ENCODE assay signal across 18 cellular contexts in genomic region chr12:20508362-20508761, GRCh38.
DNase-seq lines count a peak whose midpoint lies in the region; ATAC-seq and TF ChIP-seq lines count a peak whose summit lies in the region.
"Had no signal": no experiment of that assay in that cellular context is flagged by ENCODE, and none has a peak within 500 bp of the region (broad histone marks: within the 10 kb centered on the region; RNA-seq: fewer than 3 reads in every experiment).

No MANE protein-coding gene starts in this region.

- H3K27ac ChIP-seq in breast epithelium (no peak overlapping the region), fibroblast of lung (ENCODE audit: insufficient read depth, low read length) (no peak overlapping the region)
- H3K27ac ChIP-seq in naive thymus-derived CD4-positive, alpha-beta T cell (ENCODE audit: low read depth, low read length), result no peak overlapping the region
- H3K27ac ChIP-seq: 22Rv1 had no signal

- H3K4me3 Mint-ChIP-seq in MCF 10A (ENCODE audit: unreplicated experiment) (no peak overlapping the region), endothelial cell (ENCODE audit: unreplicated experiment) (no peak overlapping the region)
- H3K4me3 Mint-ChIP-seq in naive thymus-derived CD4-positive, alpha-beta T cell, result no peak overlapping the region
- H3K4me3 Mint-ChIP-seq: CD14-positive monocyte had no signal

- H3K4me1 ChIP-seq in breast epithelium (no peaks in the 10 kb centered on the region), adipocyte (ENCODE audit: control insufficient read depth, insufficient read depth, low read length) (peaks cover 33% of the 10 kb centered on the region), fibroblast of lung (ENCODE audit: control insufficient read depth, extremely low read depth, insufficient read depth, low read length) (no peaks in the 10 kb centered on the region), skeletal muscle satellite cell (ENCODE audit: control insufficient read depth, insufficient read depth, low read length) (peaks cover 39% of the 10 kb centered on the region)
- H3K4me1 ChIP-seq in naive thymus-derived CD4-positive, alpha-beta T cell (ENCODE audit: control insufficient read depth in 2 of 2, insufficient read depth in 2 of 2, low read length in 2 of 2), result no peaks in the 10 kb centered on the region
- H3K4me1 ChIP-seq: Caco-2 had no signal

- H3K4me1 Mint-ChIP-seq in MCF 10A (ENCODE audit: insufficient read depth, unreplicated experiment), result no peaks in the 10 kb centered on the region
- no peaks in the 10 kb centered on the region for H3K4me1 Mint-ChIP-seq in endothelial cell (ENCODE audit: unreplicated experiment)
- H3K4me1 Mint-ChIP-seq in naive thymus-derived CD4-positive, alpha-beta T cell, result no peaks in the 10 kb centered on the region

- H3K9me3 ChIP-seq in breast epithelium, result no peaks in the 10 kb centered on the region
- H3K9me3 ChIP-seq in adipocyte (ENCODE audit: control insufficient read depth, low read length), result no peaks in the 10 kb centered on the region
- H3K9me3 ChIP-seq in fibroblast of lung (ENCODE audit: control insufficient read depth, insufficient read depth, low read depth, low read length), result no peaks in the 10 kb centered on the region
- H3K9me3 ChIP-seq in skeletal muscle satellite cell (replicated peaks; ENCODE audit: low read length), result no peaks in the 10 kb centered on the region
- no peaks in the 10 kb centered on the region for H3K9me3 ChIP-seq in naive thymus-derived CD4-positive, alpha-beta T cell (ENCODE audit: control insufficient read depth in 2 of 3, low read length in 3 of 3)
- H3K9me3 ChIP-seq: Caco-2 had no signal

- H3K9ac ChIP-seq in adipocyte (ENCODE audit: low read length), result no peak overlapping the region
- H3K9ac ChIP-seq in fibroblast of lung (ENCODE audit: insufficient read depth, low read length), result no peak overlapping the region
- H3K9ac ChIP-seq in skeletal muscle satellite cell (ENCODE audit: low read depth, low read length), result peak overlapping the region; percentile 24

- no peak overlapping the region for H3K27ac Mint-ChIP-seq in MCF 10A (ENCODE audit: low read depth, unreplicated experiment)
- H3K27ac Mint-ChIP-seq in endothelial cell (ENCODE audit: unreplicated experiment), result no peak overlapping the region
- H3K27ac Mint-ChIP-seq in naive thymus-derived CD4-positive, alpha-beta T cell, result no peak overlapping the region
- H3K27ac Mint-ChIP-seq: CD14-positive monocyte had no signal

- CTCF ChIA-PET in MCF 10A (lab: Yijun Ruan, JAX), result interaction anchor here (0.9 kb wide), 1 partner anchor 137 kb away, joined by 3 read pairs; no protein-coding TSS in a partner anchor
- CTCF ChIA-PET in naive thymus-derived CD4-positive, alpha-beta T cell (lab: Charles Lee), result no interaction called here

- DNase-seq in MCF 10A (ENCODE audit: unreplicated experiment) (peak; percentile 52), breast epithelium (ENCODE audit: low spot score in 2 of 2) (no peak), adipocyte (ENCODE audit: low read depth) (peak; percentile 78), fibroblast of lung (ENCODE audit: low read depth in 2 of 2) (peak; percentile 49 to 51), endothelial cell (ENCODE audit: low spot score) (no peak)
- no peak for DNase-seq in naive thymus-derived CD4-positive, alpha-beta T cell
- DNase-seq: AML-193, Caco-2, DMS153, H7, NCI-H187 treated with DMSO at 0.1 percent for 48 hours, NCI-H446, OCI-M1, SHP77 treated with DMSO at 0.1 percent for 48 hours had no signal

- H3K27me3 Mint-ChIP-seq in MCF 10A (ENCODE audit: insufficient read depth, unreplicated experiment), result peaks cover 49% of the 10 kb centered on the region
- no peaks in the 10 kb centered on the region for H3K27me3 Mint-ChIP-seq in endothelial cell (ENCODE audit: unreplicated experiment)
- no peaks in the 10 kb centered on the region for H3K27me3 Mint-ChIP-seq in naive thymus-derived CD4-positive, alpha-beta T cell

- H3K4me2 ChIP-seq in fibroblast of lung (ENCODE audit: extremely low read depth, insufficient read depth, low read length), result no peak overlapping the region
- H3K4me2 ChIP-seq in skeletal muscle satellite cell (ENCODE audit: low read length), result no peak overlapping the region

- intact Hi-C loops in MCF 10A (cut with micrococcal nuclease) (no loop called here), breast epithelium (cut with DNase I; ENCODE audit: low total_unique reads) (no loop called here)
- intact Hi-C loops in naive thymus-derived CD4-positive, alpha-beta T cell (cut with micrococcal nuclease), result no loop called here

- no peak overlapping the region for H3K4me3 ChIP-seq in breast epithelium
- H3K4me3 ChIP-seq in adipocyte (ENCODE audit: low read length), result no peak overlapping the region
- H3K4me3 ChIP-seq in fibroblast of lung (replicated peaks in 1 of 4; ENCODE audit: control extremely low read depth in 1 of 4, insufficient read depth in 1 of 4, low read depth in 3 of 4, low read length in 4 of 4), result no peak overlapping the region
- no peak overlapping the region for H3K4me3 ChIP-seq in skeletal muscle satellite cell (ENCODE audit: low read length)
- H3K4me3 ChIP-seq in naive thymus-derived CD4-positive, alpha-beta T cell (ENCODE audit: low read length), result no peak overlapping the region

- POLR2A ChIA-PET in MCF 10A (lab: Yijun Ruan, JAX), result no interaction called here
- POLR2A ChIA-PET in naive thymus-derived CD4-positive, alpha-beta T cell (lab: Charles Lee), result no interaction called here

- no peaks in the 10 kb centered on the region for H4K20me1 ChIP-seq in fibroblast of lung (ENCODE audit: control insufficient read depth, extremely low read depth, insufficient read depth, low read length)

- TF ChIP-seq POLR2A in breast epithelium (IDR thresholded peaks at IDR 0.05), result no peak

- no peaks in the 10 kb centered on the region for H3K36me3 ChIP-seq in breast epithelium
- H3K36me3 ChIP-seq in adipocyte (ENCODE audit: control insufficient read depth, insufficient read depth, low read length, severe bottlenecking), result no peaks in the 10 kb centered on the region
- H3K36me3 ChIP-seq in fibroblast of lung (ENCODE audit: control insufficient read depth, insufficient read depth, low read length), result no peaks in the 10 kb centered on the region
- H3K36me3 ChIP-seq in skeletal muscle satellite cell (ENCODE audit: insufficient read depth, low read length), result no peaks in the 10 kb centered on the region
- no peaks in the 10 kb centered on the region for H3K36me3 ChIP-seq in naive thymus-derived CD4-positive, alpha-beta T cell (ENCODE audit: control insufficient read depth in 2 of 3, insufficient read depth in 3 of 3, low read length in 3 of 3)

- H3K9me3 Mint-ChIP-seq in MCF 10A (ENCODE audit: unreplicated experiment), result no peaks in the 10 kb centered on the region
- no peaks in the 10 kb centered on the region for H3K9me3 Mint-ChIP-seq in endothelial cell (ENCODE audit: unreplicated experiment)
- H3K9me3 Mint-ChIP-seq in naive thymus-derived CD4-positive, alpha-beta T cell, result peaks cover 0 to 4% (median 0%) of the 10 kb centered on the region in 11 donors

- no peak for ATAC-seq in GM21390 (IDR thresholded peaks at IDR 0.05; ENCODE audit: unreplicated experiment)
- ATAC-seq in naive thymus-derived CD4-positive, alpha-beta T cell, result no peak

- no peaks in the 10 kb centered on the region for H3K79me2 ChIP-seq in fibroblast of lung (ENCODE audit: control insufficient read depth, insufficient read depth, low read length)

- no peaks in the 10 kb centered on the region for H3K36me3 Mint-ChIP-seq in MCF 10A (ENCODE audit: insufficient read depth, unreplicated experiment)
- H3K36me3 Mint-ChIP-seq in endothelial cell (ENCODE audit: low read depth, unreplicated experiment), result no peaks in the 10 kb centered on the region
- no peaks in the 10 kb centered on the region for H3K36me3 Mint-ChIP-seq in naive thymus-derived CD4-positive, alpha-beta T cell
- H3K36me3 Mint-ChIP-seq: CD14-positive monocyte had no signal

- H3K27me3 ChIP-seq in breast epithelium (no peaks in the 10 kb centered on the region), adipocyte (replicated peaks; ENCODE audit: control insufficient read depth, insufficient read depth, low read length) (no peaks in the 10 kb centered on the region), fibroblast of lung (ENCODE audit: control insufficient read depth, insufficient read depth, low read length) (no peaks in the 10 kb centered on the region), skeletal muscle satellite cell (ENCODE audit: control insufficient read depth, insufficient read depth, low read length) (no peaks in the 10 kb centered on the region)
- no peaks in the 10 kb centered on the region for H3K27me3 ChIP-seq in naive thymus-derived CD4-positive, alpha-beta T cell (ENCODE audit: control insufficient read depth in 2 of 2, insufficient read depth in 2 of 2, low read length in 2 of 2)

- no TSS peak for BruUV-seq in MCF 10A (replicated peaks; lab: Mats Ljungman, UMichigan)

- H2AFZ ChIP-seq in fibroblast of lung (ENCODE audit: low read length), result no peak overlapping the region

- TF ChIP-seq CTCF in MCF 10A (IDR thresholded peaks at IDR 0.05; ENCODE audit: unreplicated experiment) (no peak), breast epithelium (IDR thresholded peaks at IDR 0.05) (no peak), fibroblast of lung (conservative IDR thresholded peaks at IDR 0.05 in 1 of 2, IDR thresholded peaks at IDR 0.05 in 1 of 2; ENCODE audit: low read depth in 1 of 2, low read length in 2 of 2) (no peak), endothelial cell (IDR thresholded peaks at IDR 0.05; ENCODE audit: unreplicated experiment) (no peak)

Comparison
In these comparisons a context has a peak if more than half of its experiments do, and no peak if none do; other contexts are left out.
1. DNase-seq: peak in MCF 10A (single experiment), adipocyte (single experiment) and fibroblast of lung (2 of 2); none in breast epithelium (0 of 2), endothelial cell (single experiment) and naive thymus-derived CD4-positive, alpha-beta T cell (0 of 9).